Comparison of ENCODE assay signal across 8 cellular contexts in genomic region chr5:93677344-93678021, GRCh38.
DNase-seq lines count a peak whose midpoint lies in the region; ATAC-seq, FAIRE-seq and TF ChIP-seq lines count a peak whose summit lies in the region.

No MANE protein-coding gene starts in this region.

- no peak overlapping the region for H3K9ac ChIP-seq in kidney (ENCODE audit: low read length in 2 of 2)

- H3K27me3 Mint-ChIP-seq in natural killer cell treated with Interleukin-12 subunit alpha and Interleukin-12 subunit beta and Interleukin-15 and Interleukin-18, amount 100 ng/mL, for 72 hours, result no peaks in the 10 kb centered on the region

- no peak for TF ChIP-seq CTCF in astrocyte of the cerebellum (IDR thresholded peaks at IDR 0.05; ENCODE audit: low read depth, low read length, missing control alignments)
- no peak for TF ChIP-seq CTCF in kidney (IDR thresholded peaks at IDR 0.05; ENCODE audit: borderline replicate concordance, extremely low read depth, insufficient read depth)

- H3K9me3 ChIP-seq in kidney (ENCODE audit: control insufficient read depth in 1 of 2, low read length in 2 of 2), result no peaks in the 10 kb centered on the region

- peaks cover 15 to 17% of the 10 kb centered on the region in 2 donors for H3K4me1 ChIP-seq in kidney (ENCODE audit: control insufficient read depth in 1 of 2, insufficient read depth in 1 of 2, low read depth in 1 of 2, low read length in 2 of 2)

- intact Hi-C loops in kidney (cut with DNase I), result no loop called here

- in situ Hi-C loops in astrocyte of the cerebellum (cut with HindIII; ENCODE audit: low sequenced_read_pairs), result no loop called here

- no peaks in the 10 kb centered on the region for H3K9me3 Mint-ChIP-seq in natural killer cell treated with Interleukin-12 subunit alpha and Interleukin-12 subunit beta and Interleukin-15 and Interleukin-18, amount 100 ng/mL, for 72 hours

- H3K27ac Mint-ChIP-seq in natural killer cell treated with Interleukin-12 subunit alpha and Interleukin-12 subunit beta and Interleukin-15 and Interleukin-18, amount 100 ng/mL, for 72 hours, result no peak overlapping the region

- DNase-seq in COR-L47 (lab: John Stamatoyannopoulos, UW) (peak; percentile 53), NCI-H146 treated with DMSO at 0.1 percent for 48 hours (lab: John Stamatoyannopoulos, UW; ENCODE audit: unreplicated experiment) (peak; percentile 80), astrocyte of the cerebellum (ENCODE audit: low read depth) (peak; percentile 95), kidney (peak; percentile 87)
- DNase-seq in activated CD8-positive, alpha-beta memory T cell treated with anti-CD3 and anti-CD28 coated beads for 24 hours, result no peak
- no peak for DNase-seq in natural killer cell treated with Interleukin-12 subunit alpha and Interleukin-12 subunit beta and Interleukin-15 and Interleukin-18, amount 100 ng/mL, for 72 hours (ENCODE audit: low spot score)

- H3K4me3 ChIP-seq in astrocyte of the cerebellum (ENCODE audit: low read depth, low read length), result no peak overlapping the region
- no peak overlapping the region for H3K4me3 ChIP-seq in kidney (ENCODE audit: low read length in 2 of 2)

- H3K27ac ChIP-seq in kidney (ENCODE audit: low read depth in 2 of 2, low read length in 2 of 2), result no peak overlapping the region

- H3K4me1 Mint-ChIP-seq in natural killer cell treated with Interleukin-12 subunit alpha and Interleukin-12 subunit beta and Interleukin-15 and Interleukin-18, amount 100 ng/mL, for 72 hours (ENCODE audit: low read depth in 2 of 2), result peaks cover 5 to 8% of the 10 kb centered on the region in 2 donors

- no peaks in the 10 kb centered on the region for H3K36me3 Mint-ChIP-seq in natural killer cell treated with Interleukin-12 subunit alpha and Interleukin-12 subunit beta and Interleukin-15 and Interleukin-18, amount 100 ng/mL, for 72 hours

- no peak overlapping the region for H3K4me3 Mint-ChIP-seq in natural killer cell treated with Interleukin-12 subunit alpha and Interleukin-12 subunit beta and Interleukin-15 and Interleukin-18, amount 100 ng/mL, for 72 hours

- no peaks in the 10 kb centered on the region for H3K36me3 ChIP-seq in kidney (ENCODE audit: control insufficient read depth in 1 of 2, insufficient read depth in 2 of 2, low read length in 2 of 2)

- ATAC-seq in HG02588 (IDR thresholded peaks at IDR 0.05; ENCODE audit: unreplicated experiment), result no peak
- no peak for ATAC-seq in natural killer cell treated with Interleukin-12 subunit alpha and Interleukin-12 subunit beta and Interleukin-15 and Interleukin-18, amount 100 ng/mL, for 72 hours
- no peak for ATAC-seq in GM18502 (IDR thresholded peaks at IDR 0.05; ENCODE audit: poor library complexity, unreplicated experiment)

- FAIRE-seq in kidney (lab: Jason Lieb, UNC), result no peak

Comparison
In these comparisons a context has a peak if more than half of its experiments do, and no peak if none do; other contexts are left out.
1. DNase-seq: peak in COR-L47 (single experiment), NCI-H146 treated with DMSO at 0.1 percent for 48 hours (single experiment), astrocyte of the cerebellum (single experiment) and kidney (single experiment); none in activated CD8-positive, alpha-beta memory T cell treated with anti-CD3 and anti-CD28 coated beads for 24 hours (single experiment) and natural killer cell treated with Interleukin-12 subunit alpha and Interleukin-12 subunit beta and Interleukin-15 and Interleukin-18, amount 100 ng/mL, for 72 hours (single experiment).